ENCODE assay signal across 31 cellular contexts in genomic region chr2:215376103-215376780, GRCh38.
"Had no signal": no experiment of that assay in that cellular context is flagged by ENCODE, and none has a peak within 500 bp of the region (broad histone marks: within the 10 kb centered on the region; RNA-seq: fewer than 3 reads in every experiment).

No MANE protein-coding gene starts in this region.

- H3K27ac Mint-ChIP-seq: activated CD4-positive, alpha-beta memory T cell treated with anti-CD3 and anti-CD28 coated beads for 36 hours; activated naive CD4-positive, alpha-beta T cell treated with anti-CD3 and anti-CD28 coated beads, Interleukin-2, amount 10 ng/mL, durations not matched to agents 7 days and 5 days; activated naive CD8-positive, alpha-beta T cell; activated naive CD8-positive, alpha-beta T cell treated with anti-CD3 and anti-CD28 coated beads, Interleukin-2, amount 50 U/mL, for 24 hours; T-helper 1 cell treated with Interleukin-12 subunit alpha and Interleukin-12 subunit beta and Interleukin-4 antibody, amounts not matched to agents 30 μg/mL and 1 μg/mL, for 36 hours; T-helper 2 cell treated with Interferon-gamma antibody and Interleukin-4, amounts not matched to agents 5 μg/mL and 100 μg/mL, for 36 hours; WTC11 had no signal

- H3K4me2 ChIP-seq: KMS-11, SK-N-SH had no signal

- DNase-seq: activated CD4-positive, alpha-beta memory T cell treated with anti-CD3 and anti-CD28 coated beads for 36 hours; activated CD4-positive, alpha-beta T cell treated with anti-CD3 and anti-CD28 coated beads for 4 hours; activated CD4-positive, alpha-beta T cell treated with anti-CD3 and anti-CD28 coated beads, Interleukin-2, amount 50 U/mL, for 1 hour; activated CD8-positive, alpha-beta memory T cell treated with anti-CD3 and anti-CD28 coated beads, Interleukin-2, amount 50 U/mL, for 48 hours; activated effector memory CD4-positive, alpha-beta T cell treated with Interleukin-2 at 50 U/mL for 16 hours; activated naive CD4-positive, alpha-beta T cell treated with anti-CD3 and anti-CD28 coated beads, Interleukin-2, amount 10 ng/mL, durations not matched to agents 7 days and 5 days; activated naive CD8-positive, alpha-beta T cell treated with anti-CD3 and anti-CD28 coated beads, Interleukin-2, amount 50 U/mL, for 24 hours; activated T-cell treated with anti-CD3 and anti-CD28 coated beads, Interleukin-2, amount 50 U/mL, for 48 hours; anterior cingulate cortex; MM.1S; MV-4-11; NCI-H1092; NCI-H1436 treated with DMSO at 0.1 percent for 48 hours; NCI-H1694 treated with DMSO at 0.1 percent for 48 hours; NCI-H2029; NCI-H345; NCI-H524 treated with DMSO at 0.1 percent for 48 hours; PC-3; Peyer's patch; RPMI8226; SHP77 treated with DMSO at 0.1 percent for 48 hours; SK-N-SH had no signal

- FAIRE-seq: TTC549 had no signal

- H3K27me3 Mint-ChIP-seq: activated CD4-positive, alpha-beta memory T cell treated with anti-CD3 and anti-CD28 coated beads for 36 hours; activated naive CD4-positive, alpha-beta T cell treated with anti-CD3 and anti-CD28 coated beads, Interleukin-2, amount 10 ng/mL, durations not matched to agents 7 days and 5 days; activated naive CD8-positive, alpha-beta T cell; activated naive CD8-positive, alpha-beta T cell treated with anti-CD3 and anti-CD28 coated beads, Interleukin-2, amount 50 U/mL, for 24 hours had no signal

- ATAC-seq: activated CD4-positive, CD25-positive, alpha-beta regulatory T cell treated with anti-CD3 and anti-CD28 coated beads, Interleukin-2, amount 50 U/mL, for 24 hours; activated naive CD8-positive, alpha-beta T cell treated with anti-CD3 and anti-CD28 coated beads, Interleukin-2, amount 50 U/mL, for 24 hours; PC-3; WTC11 had no signal

- H3K4me1 ChIP-seq: Peyer's patch, SJSA1 had no signal

- H3K9me3 ChIP-seq: Peyer's patch, SJSA1, SK-N-SH had no signal

- H3K4me1 Mint-ChIP-seq: activated naive CD4-positive, alpha-beta T cell treated with anti-CD3 and anti-CD28 coated beads, Interleukin-2, amount 10 ng/mL, durations not matched to agents 7 days and 5 days; activated naive CD8-positive, alpha-beta T cell treated with anti-CD3 and anti-CD28 coated beads, Interleukin-2, amount 50 U/mL, for 24 hours; WTC11 had no signal

- H3K4me3 Mint-ChIP-seq: activated CD4-positive, alpha-beta memory T cell treated with anti-CD3 and anti-CD28 coated beads for 36 hours; activated naive CD4-positive, alpha-beta T cell treated with anti-CD3 and anti-CD28 coated beads, Interleukin-2, amount 10 ng/mL, durations not matched to agents 7 days and 5 days; activated naive CD8-positive, alpha-beta T cell; activated naive CD8-positive, alpha-beta T cell treated with anti-CD3 and anti-CD28 coated beads, Interleukin-2, amount 50 U/mL, for 24 hours; T-helper 1 cell treated with Interleukin-12 subunit alpha and Interleukin-12 subunit beta and Interleukin-4 antibody, amounts not matched to agents 30 μg/mL and 1 μg/mL, for 36 hours; T-helper 2 cell treated with Interferon-gamma antibody and Interleukin-4, amounts not matched to agents 5 μg/mL and 100 μg/mL, for 36 hours; WTC11 had no signal

- H3K9me3 Mint-ChIP-seq: activated CD4-positive, alpha-beta memory T cell treated with anti-CD3 and anti-CD28 coated beads for 36 hours; activated naive CD4-positive, alpha-beta T cell treated with anti-CD3 and anti-CD28 coated beads, Interleukin-2, amount 10 ng/mL, durations not matched to agents 7 days and 5 days; activated naive CD8-positive, alpha-beta T cell treated with anti-CD3 and anti-CD28 coated beads, Interleukin-2, amount 50 U/mL, for 24 hours; T-helper 2 cell treated with Interferon-gamma antibody and Interleukin-4, amounts not matched to agents 5 μg/mL and 100 μg/mL, for 36 hours; WTC11 had no signal

- H3K4me3 ChIP-seq: cardiac muscle cell, Peyer's patch, SJSA1 had no signal

- H3K9ac ChIP-seq: KMS-11, SK-N-SH had no signal

- H3K27ac ChIP-seq: cardiac muscle cell, KMS-11, Peyer's patch, SJSA1 had no signal

- H3K27me3 ChIP-seq: cardiac muscle cell, Peyer's patch, SJSA1 had no signal
